8 cellular contexts compared by ENCODE assay signal in genomic region chr11:3095712-3096361, GRCh38. TPM values are rescaled to one million over a fixed set of nuclear protein-coding genes. Genes with fewer than 3 reads are reported as not detected.
A peak's percentile ranks its signal among the peaks of the same experiment; 100 is the strongest.
DNase-seq lines count a peak whose midpoint lies in the region; ATAC-seq and TF ChIP-seq lines count a peak whose summit lies in the region.

No MANE protein-coding gene starts in this region.

- H3K36me3 ChIP-seq in thoracic aorta: peaks cover 27% of the 10 kb centered on the region

- H3K27ac ChIP-seq in thoracic aorta: peak overlapping the region in 1 of 2 donors; percentile 41

- H3K4me1 ChIP-seq in thoracic aorta (ENCODE audit: control insufficient read depth in 1 of 2, low read depth in 2 of 2): no peaks in the 10 kb centered on the region

- TF ChIP-seq CTCF in thoracic aorta (IDR thresholded peaks at IDR 0.05): no peak

- peak; percentile 51 for ATAC-seq in thoracic aorta (ENCODE audit: insufficient number of reproducible peaks, low FRiP score, low read depth)
- ATAC-seq in activated CD4-positive, CD25-positive, alpha-beta regulatory T cell treated with anti-CD3 and anti-CD28 coated beads, Interleukin-2, amount 50 U/mL, for 24 hours: no peak

- peak; percentile 64 for DNase-seq in LHCN-M2 (ENCODE audit: low read depth)
- peak; percentile 74 for DNase-seq in dedifferentiated amniotic fluid mesenchymal stem cell (ENCODE audit: extremely low spot score)
- peak; percentile 81 for DNase-seq in kidney tubule cell (ENCODE audit: low spot score)
- no peak for DNase-seq in thoracic aorta (ENCODE audit: low spot score)
- no peak for DNase-seq in activated CD4-positive, alpha-beta T cell treated with anti-CD3 and anti-CD28 coated beads, Interleukin-2, amount 50 U/mL, for 1 hour
- no peak for DNase-seq in GF-D8 (lab: John Stamatoyannopoulos, UW)
- DNase-seq in cerebellar cortex (ENCODE audit: low spot score): no peak

- H3K4me3 ChIP-seq in thoracic aorta: no peak overlapping the region

- no peaks in the 10 kb centered on the region for H3K9me3 ChIP-seq in thoracic aorta

- H3K27me3 ChIP-seq in thoracic aorta (replicated peaks; ENCODE audit: insufficient read depth): no peaks in the 10 kb centered on the region

RNA-seq across cellular contexts. Expression of gene CARS1, which starts 38.6 kb away (rescaled TPM):
- total RNA-seq in LHCN-M2 (2014; rRNA removed): 41.3 and 53.3 TPM in 2 replicates
- 47.9 TPM for polyA plus RNA-seq in LHCN-M2 (2012)
- total RNA-seq in thoracic aorta: 10 to 100 TPM; 38.4 to 56.5 TPM

Comparison
In these comparisons a context has a peak if more than half of its experiments do, and no peak if none do; other contexts are left out.
1. DNase-seq: peak in LHCN-M2 (single experiment), dedifferentiated amniotic fluid mesenchymal stem cell (single experiment) and kidney tubule cell (single experiment); none in thoracic aorta (single experiment), activated CD4-positive, alpha-beta T cell treated with anti-CD3 and anti-CD28 coated beads, Interleukin-2, amount 50 U/mL, for 1 hour (single experiment), GF-D8 (single experiment) and cerebellar cortex (single experiment).